In the genomic region with DNA sequence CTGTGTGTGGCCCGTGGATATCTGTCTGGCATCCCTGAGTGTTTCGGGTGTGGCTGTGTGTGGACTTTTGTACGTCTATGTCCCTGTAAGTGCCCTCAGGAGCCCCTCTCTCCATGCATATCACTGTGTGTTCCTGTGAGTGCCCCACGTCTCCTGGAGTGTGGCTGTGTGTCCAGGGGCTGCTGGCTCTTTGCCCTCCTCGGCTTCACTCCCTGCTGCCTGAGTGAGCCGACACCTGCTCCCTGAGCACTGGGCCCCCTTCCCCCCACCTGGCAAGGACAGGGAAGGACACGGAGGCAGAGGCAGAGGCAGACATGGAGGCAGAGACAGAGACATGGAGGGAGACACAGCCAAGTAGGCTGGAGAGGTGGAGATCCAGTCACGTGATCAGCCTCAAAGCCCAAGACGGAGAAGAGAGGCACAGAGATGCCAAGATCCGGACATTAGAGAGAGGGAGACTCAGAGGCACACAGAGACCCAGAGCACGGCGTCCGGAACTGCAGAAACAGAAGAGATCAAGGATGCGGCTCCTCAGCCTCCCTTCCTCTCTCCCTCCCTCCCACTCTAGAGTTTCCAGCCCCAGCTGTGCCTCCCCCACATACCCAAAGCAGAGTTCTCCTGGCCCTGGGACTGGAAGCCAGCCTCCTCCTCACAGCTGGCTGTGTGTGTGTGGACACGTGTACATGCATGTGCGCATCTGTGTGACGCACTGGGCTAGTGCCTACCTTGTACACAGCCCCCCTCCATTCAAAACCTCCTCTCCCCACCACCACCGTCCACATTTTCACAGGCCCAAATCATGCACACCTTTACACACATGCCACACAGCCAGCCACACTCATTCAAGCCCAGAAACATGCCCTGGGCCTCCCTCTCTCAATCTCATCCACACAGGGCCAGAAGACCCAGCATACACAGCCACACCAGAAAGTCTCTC, we compare ENCODE assay signal across 8 cellular contexts. TPM values are rescaled to one million over a fixed set of nuclear protein-coding genes. Genes with fewer than 3 reads are reported as not detected.
A peak's percentile ranks its signal among the peaks of the same experiment; 100 is the strongest.
DNase-seq lines count a peak whose midpoint lies in the region; ATAC-seq, FAIRE-seq and TF ChIP-seq lines count a peak whose summit lies in the region.

No MANE protein-coding gene starts in this region.

- H3K27ac ChIP-seq in PC-3 (ENCODE audit: low read length) (peak overlapping the region; percentile 86), H1 (ENCODE audit: low read depth, low read length) (no peak overlapping the region)

- H3K14ac ChIP-seq in H1 (ENCODE audit: insufficient read length): peak overlapping the region; percentile 43

- H3K4me3 ChIP-seq in PC-3 (ENCODE audit: low read length) (peak overlapping the region; percentile 68), H1 (ENCODE audit: extremely low read depth in 1 of 4, insufficient read depth in 2 of 4, low read depth in 3 of 4, low read length in 4 of 4) (peak overlapping the region; percentile 33 to 64 (median 47); a peak in 7 of 8 replicates)

- peaks cover 23% of the 10 kb centered on the region for H3K36me3 Mint-ChIP-seq in T-helper 1 cell treated with Interleukin-12 subunit alpha and Interleukin-12 subunit beta and Interleukin-4 antibody, amounts not matched to agents 30 μg/mL and 1 μg/mL, for 36 hours (ENCODE audit: low read depth)
- peaks cover 16% of the 10 kb centered on the region for H3K36me3 Mint-ChIP-seq in type B pancreatic cell

- CTCF ChIA-PET in PC-3 (lab: Charles Lee) (no interaction called here), H1 (lab: Charles Lee; ENCODE audit: partially characterized antibody) (interaction anchor here (1.3 to 2.2 kb wide), 6 partner anchors 12 to 78 kb away, joined by 3 to 15 read pairs (median 4); no protein-coding TSS in a partner anchor)

- FAIRE-seq in H1 (lab: Jason Lieb, UNC): no peak
- FAIRE-seq in GM19239 (lab: Jason Lieb, UNC): no peak

- H3K4me1 Mint-ChIP-seq in T-helper 1 cell treated with Interleukin-12 subunit alpha and Interleukin-12 subunit beta and Interleukin-4 antibody, amounts not matched to agents 30 μg/mL and 1 μg/mL, for 36 hours (ENCODE audit: low read depth): peaks cover 46% of the 10 kb centered on the region
- peaks cover 61% of the 10 kb centered on the region for H3K4me1 Mint-ChIP-seq in type B pancreatic cell (ENCODE audit: unreplicated experiment)

- POLR2A ChIA-PET in PC-3 (lab: Charles Lee; ENCODE audit: unreplicated experiment): no interaction called here
- POLR2A ChIA-PET in H1 (lab: Charles Lee; ENCODE audit: partially characterized antibody): interaction anchor here (1.1 to 1.6 kb wide), 3 partner anchors 18 to 75 kb away, joined by 3 to 4 read pairs (median 3); a partner anchor contains a TSS

- TSS peak; percentile 92 for BruUV-seq in PC-3 (replicated peaks; lab: Mats Ljungman, UMichigan)

- no peak for TF ChIP-seq CTCF in PC-3 (conservative IDR thresholded peaks at IDR 0.05; ENCODE audit: low read depth, low read length)
- TF ChIP-seq CTCF in H1 (IDR thresholded peaks at IDR 0.05; ENCODE audit: control extremely low read depth in 1 of 3, insufficient read depth in 1 of 3, low read depth in 1 of 3, low read length in 3 of 3): no peak
- TF ChIP-seq CTCF in type B pancreatic cell (conservative IDR thresholded peaks at IDR 0.05): no peak

- H3K4me1 ChIP-seq in PC-3 (ENCODE audit: insufficient read depth, low read length): peaks cover 17% of the 10 kb centered on the region
- peaks cover 9 to 38% (median 30%) of the 10 kb centered on the region in 4 experiments for H3K4me1 ChIP-seq in H1 (replicated peaks in 1 of 4; ENCODE audit: control insufficient read depth in 3 of 4, insufficient read depth in 4 of 4, low read length in 3 of 4)

- peak overlapping the region; percentile 82 for H3K9ac ChIP-seq in PC-3 (ENCODE audit: low read length)
- peak overlapping the region in 3 of 4 experiments; percentile 0 to 25 (median 17); a peak in 2 of 7 replicates for H3K9ac ChIP-seq in H1 (replicated peaks in 1 of 4; ENCODE audit: extremely low read depth in 1 of 4, low read depth in 3 of 4, low read length in 3 of 4)

- H3K4me3 Mint-ChIP-seq in T-helper 1 cell treated with Interleukin-12 subunit alpha and Interleukin-12 subunit beta and Interleukin-4 antibody, amounts not matched to agents 30 μg/mL and 1 μg/mL, for 36 hours: peak overlapping the region; percentile 73
- H3K4me3 Mint-ChIP-seq in type B pancreatic cell: peak overlapping the region; percentile 91

- H3K27me3 ChIP-seq in PC-3 (ENCODE audit: low read length) (no peaks in the 10 kb centered on the region), H1 (replicated peaks in 1 of 4; ENCODE audit: control insufficient read depth in 3 of 4, extremely low read depth in 1 of 4, insufficient read depth in 3 of 4, low read length in 3 of 4) (no peaks in the 10 kb centered on the region)

- WGBS in H1 (ENCODE audit: extremely low coverage in 1 of 2, insufficient coverage in 1 of 2, insufficient read length in 1 of 2, insufficient replicate concordance in 2 of 2, low coverage in 1 of 2, low lambda C conversion rate in 2 of 2, missing lambda C conversion rate in 1 of 2), 2 experiments: 44% methylated on average over 18 of the region's 18 CpGs; no CpG with 5 or more reads in 1 of the 2 experiments

- no peaks in the 10 kb centered on the region for H4K20me1 ChIP-seq in PC-3 (ENCODE audit: low read length)
- peaks cover 1 to 4% of the 10 kb centered on the region in 2 experiments for H4K20me1 ChIP-seq in H1 (replicated peaks in 1 of 2; ENCODE audit: control insufficient read depth in 1 of 2, insufficient read depth in 2 of 2, low read length in 2 of 2)

- no peaks in the 10 kb centered on the region for H3K9me3 Mint-ChIP-seq in T-helper 1 cell treated with Interleukin-12 subunit alpha and Interleukin-12 subunit beta and Interleukin-4 antibody, amounts not matched to agents 30 μg/mL and 1 μg/mL, for 36 hours
- H3K9me3 Mint-ChIP-seq in type B pancreatic cell: no peaks in the 10 kb centered on the region

- peak overlapping the region; percentile 49; the same call in 1 of the 2 replicates for H2BK20ac ChIP-seq in H1 (ENCODE audit: low read length)

- no peak for TF ChIP-seq RAD21 in H1 (IDR thresholded peaks at IDR 0.05 in 1 of 2, conservative IDR thresholded peaks at IDR 0.05 in 1 of 2; ENCODE audit: low read depth in 2 of 2, low read length in 2 of 2)

- H3K27ac Mint-ChIP-seq in T-helper 1 cell treated with Interleukin-12 subunit alpha and Interleukin-12 subunit beta and Interleukin-4 antibody, amounts not matched to agents 30 μg/mL and 1 μg/mL, for 36 hours: peak overlapping the region; percentile 41
- H3K27ac Mint-ChIP-seq in type B pancreatic cell: peak overlapping the region; percentile 95

- H3K23me2 ChIP-seq in H1 (ENCODE audit: low read depth, low read length): peaks cover 23% of the 10 kb centered on the region

- DNase-seq in T-helper 1 cell (no peak), PC-3 (no peak), H1 (ENCODE audit: low read depth in 1 of 2, low spot score in 2 of 2) (no peak), middle frontal gyrus (ENCODE audit: extremely low spot score, low spot score) (peak; percentile 52), type B pancreatic cell (ENCODE audit: extremely low spot score, unreplicated experiment) (no peak), activated gamma-delta T cell treated with Interleukin-2 at 50 U/mL for 16 hours (no peak), GM19239 (ENCODE audit: insufficient read length, low spot score) (no peak)

- peak overlapping the region; percentile 85 for H3K18ac ChIP-seq in H1 (ENCODE audit: extremely low read depth, low read length)

- peak; percentile 17 for ATAC-seq in PC-3

- H3K56ac ChIP-seq in H1 (replicated peaks; ENCODE audit: insufficient read length, low read depth, low read length): peak overlapping the region; percentile 82

- H3K4ac ChIP-seq in H1 (replicated peaks; ENCODE audit: insufficient read length, low read depth, low read length): peak overlapping the region; percentile 97

- no peak for TF ChIP-seq POLR2A in H1 (IDR thresholded peaks at IDR 0.05; ENCODE audit: control extremely low read depth in 1 of 2, low read depth in 2 of 2, low read length in 2 of 2)

- no peaks in the 10 kb centered on the region for H3F3A ChIP-seq in PC-3 (ENCODE audit: low read length, unreplicated experiment)

- H2BK15ac ChIP-seq in H1 (ENCODE audit: low read length): peak overlapping the region; percentile 97

- peak overlapping the region; percentile 34; the same call in 1 of the 2 replicates for H2AK5ac ChIP-seq in H1 (ENCODE audit: low read depth, low read length)

- H4K5ac ChIP-seq in H1 (ENCODE audit: insufficient read length, low read depth, low read length): peak overlapping the region; percentile 20

- no peak overlapping the region for H3K23ac ChIP-seq in H1 (ENCODE audit: insufficient read length)

- H2BK120ac ChIP-seq in H1 (replicated peaks; ENCODE audit: low read depth, low read length): peak overlapping the region; percentile 30

- H2BK5ac ChIP-seq in H1 (ENCODE audit: low read depth, low read length): peak overlapping the region; percentile 58; the same call in 1 of the 2 replicates

- no peak for TF ChIP-seq EP300 in H1 (IDR thresholded peaks at IDR 0.05; ENCODE audit: borderline replicate concordance in 1 of 2, low read depth in 2 of 2, low read length in 2 of 2)

- H4K8ac ChIP-seq in H1 (ENCODE audit: extremely low read depth, insufficient read depth, low read length): peak overlapping the region; percentile 72; the same call in 1 of the 2 replicates

- no peaks in the 10 kb centered on the region for H3K9me2 ChIP-seq in PC-3 (replicated peaks; ENCODE audit: low read length)

- H3K4me2 ChIP-seq in PC-3 (ENCODE audit: low read length) (peak overlapping the region; percentile 86), H1 (ENCODE audit: insufficient read depth in 1 of 2, low read depth in 2 of 2, low read length in 2 of 2) (peak overlapping the region; percentile 73 to 95)

- H2BK12ac ChIP-seq in H1 (ENCODE audit: low read depth, low read length): peak overlapping the region; percentile 98

- intact Hi-C loops in PC-3 (cut with micrococcal nuclease): no loop called here

- H4K91ac ChIP-seq in H1 (replicated peaks; ENCODE audit: insufficient read length, low read length): peak overlapping the region; percentile 88

- no peaks in the 10 kb centered on the region for H3K79me1 ChIP-seq in H1 (ENCODE audit: low read depth, low read length)

- H3K36me3 ChIP-seq in PC-3 (ENCODE audit: low read depth, low read length) (peaks cover 3% of the 10 kb centered on the region; the same call in 1 of the 2 replicates), H1 (ENCODE audit: control insufficient read depth in 2 of 4, insufficient read depth in 4 of 4, low read length in 3 of 4) (no peaks in the 10 kb centered on the region)

- H3K9me3 ChIP-seq in PC-3 (ENCODE audit: low read length) (no peaks in the 10 kb centered on the region), H1 (ENCODE audit: insufficient read depth in 2 of 2, low read depth in 1 of 2, low read length in 1 of 2) (no peaks in the 10 kb centered on the region)

- H2AFZ ChIP-seq in PC-3 (ENCODE audit: low read length) (peak overlapping the region; percentile 81), H1 (ENCODE audit: low read length) (no peak overlapping the region)

- H3K79me2 ChIP-seq in PC-3 (ENCODE audit: low read length) (no peaks in the 10 kb centered on the region), H1 (ENCODE audit: control insufficient read depth in 1 of 2, insufficient read depth in 2 of 2, low read length in 2 of 2) (no peaks in the 10 kb centered on the region)

- no peaks in the 10 kb centered on the region for H3K27me3 Mint-ChIP-seq in T-helper 1 cell treated with Interleukin-12 subunit alpha and Interleukin-12 subunit beta and Interleukin-4 antibody, amounts not matched to agents 30 μg/mL and 1 μg/mL, for 36 hours (ENCODE audit: low read depth)
- H3K27me3 Mint-ChIP-seq in type B pancreatic cell: no peaks in the 10 kb centered on the region

RNA-seq across cellular contexts. Expression of a gene that starts 39.0 kb away (rescaled TPM):
- total RNA-seq in PC-3 (2014; rRNA removed) (20.7 and 32.4 TPM in 2 replicates), type B pancreatic cell (ENCODE audit: low replicate concordance) (113 and 123 TPM in 2 replicates)
- total RNA-seq in H1 (2021; fragmentation: NEBNext Ultra II Directional; extraction: Animal tissue kit (Norgen Biotek cat#: 25700)): 78.9 and 86.6 TPM in 2 replicates
- 32.1 and 44.3 TPM in 2 replicates for polyA plus RNA-seq in H1 (2011; rRNA removed)
- 26.2 TPM for polyA plus RNA-seq in H1 (2011; cell fraction: cytosol; rRNA removed)
- polyA plus RNA-seq in H1 (2011; cell fraction: nucleus; rRNA removed): 60.6 TPM
- polyA plus RNA-seq in H1 (2012, experiment 1 of 2): 42.0 to 51.1 TPM (median 44.6 TPM) in 4 replicates
- 36.9 TPM for polyA plus RNA-seq in H1 (2012, experiment 2 of 2)
- 43.5 TPM for polyA plus RNA-seq in H1 (2013, experiment 1 of 2)
- 43.4 TPM for polyA plus RNA-seq in H1 (2013, experiment 2 of 2)
- 32.2 and 35.0 TPM in 2 replicates for polyA minus RNA-seq in H1 (2011; rRNA and poly(A)+ RNA removed)
- polyA minus RNA-seq in H1 (2011; cell fraction: cytosol; rRNA and poly(A)+ RNA removed): 28.4 TPM
- polyA minus RNA-seq in H1 (2011; cell fraction: nucleus; rRNA and poly(A)+ RNA removed): 26.5 TPM
